11 cellular contexts compared by ENCODE assay signal in genomic region chr5:142753114-142753764, GRCh38. TPM values are rescaled to one million over a fixed set of nuclear protein-coding genes. Genes with fewer than 3 reads are reported as not detected.
DNase-seq lines count a peak whose midpoint lies in the region; ATAC-seq and TF ChIP-seq lines count a peak whose summit lies in the region.
"Had no signal": no experiment of that assay in that cellular context is flagged by ENCODE, and none has a peak within 500 bp of the region (broad histone marks: within the 10 kb centered on the region; RNA-seq: fewer than 3 reads in every experiment).

No MANE protein-coding gene starts in this region.

- intact Hi-C loops in sciatic nerve (cut with DNase I): no loop called here

- TF ChIP-seq CTCF in LNCaP clone FGC (IDR thresholded peaks at IDR 0.05; ENCODE audit: control insufficient read depth, extremely low read depth, insufficient read depth) (no peak), cardiac fibroblast (IDR thresholded peaks at IDR 0.05; ENCODE audit: low read depth, low read length) (no peak)

- H3K9me3 Mint-ChIP-seq in stimulated activated naive B cell treated with anti-CD40 and anti-IgM and Interleukin-4, amounts not matched to agents 10 μg/mL and 1 μg/mL and 100 μg/mL, for 72 hours: no peaks in the 10 kb centered on the region
- H3K9me3 Mint-ChIP-seq: CD8-positive, alpha-beta T cell; nephron had no signal

- no peak overlapping the region for H3K4me3 Mint-ChIP-seq in stimulated activated naive B cell treated with anti-CD40 and anti-IgM and Interleukin-4, amounts not matched to agents 10 μg/mL and 1 μg/mL and 100 μg/mL, for 72 hours
- H3K4me3 Mint-ChIP-seq: CD8-positive, alpha-beta T cell; nephron had no signal

- H3K4me3 ChIP-seq in LNCaP clone FGC (ENCODE audit: low read depth, low read length): no peak overlapping the region
- H3K4me3 ChIP-seq in cardiac fibroblast (replicated peaks in 1 of 2; ENCODE audit: low read depth in 2 of 2, low read length in 2 of 2): no peak overlapping the region

- ATAC-seq in sciatic nerve (peak; percentile 81), GM21367 (IDR thresholded peaks at IDR 0.05; ENCODE audit: unreplicated experiment) (no peak)
- ATAC-seq in stimulated activated naive B cell treated with anti-CD40 and anti-IgM and Interleukin-4, amounts not matched to agents 10 μg/mL and 1 μg/mL and 100 μg/mL, for 72 hours (replicated peaks): no peak
- ATAC-seq: CD8-positive, alpha-beta T cell had no signal

- DNase-seq in LNCaP clone FGC (ENCODE audit: low read depth) (peak; percentile 89), cardiac fibroblast (ENCODE audit: low read depth in 2 of 2) (peak; percentile 52 to 67), kidney tubule cell (ENCODE audit: low spot score) (peak; percentile 30), sciatic nerve (ENCODE audit: low spot score) (no peak), NK-92 (lab: John Stamatoyannopoulos, UW; ENCODE audit: unreplicated experiment) (no peak), NCI-H2227 (lab: John Stamatoyannopoulos, UW; ENCODE audit: unreplicated experiment) (no peak)
- DNase-seq in stimulated activated naive B cell treated with anti-CD40 and anti-IgM and Interleukin-4, amounts not matched to agents 10 μg/mL and 1 μg/mL and 100 μg/mL, for 72 hours: no peak
- DNase-seq: amniotic stem cell; CD8-positive, alpha-beta T cell had no signal

- H3K27me3 Mint-ChIP-seq in stimulated activated naive B cell treated with anti-CD40 and anti-IgM and Interleukin-4, amounts not matched to agents 10 μg/mL and 1 μg/mL and 100 μg/mL, for 72 hours: peaks cover 4 to 5% of the 10 kb centered on the region in 2 donors

- peaks cover 1 to 3% of the 10 kb centered on the region in 2 donors for H3K4me1 Mint-ChIP-seq in stimulated activated naive B cell treated with anti-CD40 and anti-IgM and Interleukin-4, amounts not matched to agents 10 μg/mL and 1 μg/mL and 100 μg/mL, for 72 hours
- H3K4me1 Mint-ChIP-seq: nephron had no signal

- no peak overlapping the region for H3K27ac Mint-ChIP-seq in stimulated activated naive B cell treated with anti-CD40 and anti-IgM and Interleukin-4, amounts not matched to agents 10 μg/mL and 1 μg/mL and 100 μg/mL, for 72 hours
- H3K27ac Mint-ChIP-seq: CD8-positive, alpha-beta T cell; nephron had no signal

- H3K36me3 Mint-ChIP-seq in stimulated activated naive B cell treated with anti-CD40 and anti-IgM and Interleukin-4, amounts not matched to agents 10 μg/mL and 1 μg/mL and 100 μg/mL, for 72 hours: no peaks in the 10 kb centered on the region
- H3K36me3 Mint-ChIP-seq: CD8-positive, alpha-beta T cell had no signal

RNA-seq across cellular contexts. Expression of gene ARHGAP26, which starts 16.9 kb away (rescaled TPM):
- total RNA-seq in sciatic nerve: 71.6 TPM

Comparison
In these comparisons a context has a peak if more than half of its experiments do, and no peak if none do; other contexts are left out.
1. DNase-seq: peak in LNCaP clone FGC (single experiment), cardiac fibroblast (2 of 2) and kidney tubule cell (single experiment); none in sciatic nerve (single experiment), NK-92 (single experiment), stimulated activated naive B cell treated with anti-CD40 and anti-IgM and Interleukin-4, amounts not matched to agents 10 μg/mL and 1 μg/mL and 100 μg/mL, for 72 hours (single experiment) and NCI-H2227 (single experiment).